14 cellular contexts compared by ENCODE assay signal in the genomic region with DNA sequence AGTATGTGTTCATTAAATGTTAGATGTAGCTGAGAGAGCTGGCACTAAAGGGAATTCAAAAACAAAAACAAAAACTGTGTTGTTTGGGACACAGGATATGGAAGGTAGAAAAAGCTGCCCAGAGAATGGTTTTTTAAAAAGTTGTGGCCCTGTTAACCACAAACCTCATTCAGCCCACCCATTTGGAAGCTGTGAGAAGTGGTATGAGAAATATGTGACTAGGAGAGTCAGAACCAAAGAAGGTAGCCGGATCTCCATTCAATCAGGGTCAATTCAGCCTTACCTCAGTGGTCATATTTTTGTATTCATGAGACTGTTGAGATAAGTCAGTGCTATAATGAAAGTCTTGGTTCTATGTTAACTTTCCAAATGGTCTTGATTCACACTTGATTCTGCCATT.
A peak's percentile ranks its signal among the peaks of the same experiment; 100 is the strongest.
DNase-seq lines count a peak whose midpoint lies in the region; ATAC-seq, FAIRE-seq and TF ChIP-seq lines count a peak whose summit lies in the region.
"Had no signal": no experiment of that assay in that cellular context is flagged by ENCODE, and none has a peak within 500 bp of the region (broad histone marks: within the 10 kb centered on the region; RNA-seq: fewer than 3 reads in every experiment).

No MANE protein-coding gene starts in this region.

- peak overlapping the region; percentile 71 for H3K4me2 ChIP-seq in MM.1S (ENCODE audit: low read depth, low read length)

- no peak overlapping the region for H2AFZ ChIP-seq in MM.1S (ENCODE audit: low read length)

- H3K9me2 ChIP-seq in MM.1S (replicated peaks; ENCODE audit: insufficient read depth, low read length), result no peaks in the 10 kb centered on the region

- H3K9me3 ChIP-seq in MM.1S (replicated peaks; ENCODE audit: insufficient read depth, low read length), result no peaks in the 10 kb centered on the region
- no peaks in the 10 kb centered on the region for H3K9me3 ChIP-seq in effector memory CD4-positive, alpha-beta T cell (ENCODE audit: control insufficient read depth, low read length)
- H3K9me3 ChIP-seq: stomach had no signal

- H3K9me3 Mint-ChIP-seq in activated naive CD4-positive, alpha-beta T cell treated with anti-CD3 and anti-CD28 coated beads, Interleukin-2, amount 10 ng/mL, durations not matched to agents 7 days and 5 days, result no peaks in the 10 kb centered on the region
- H3K9me3 Mint-ChIP-seq: neural crest cell had no signal

- no peaks in the 10 kb centered on the region for H3K27me3 Mint-ChIP-seq in activated naive CD4-positive, alpha-beta T cell treated with anti-CD3 and anti-CD28 coated beads, Interleukin-2, amount 10 ng/mL, durations not matched to agents 7 days and 5 days

- H3K79me2 ChIP-seq in MM.1S (ENCODE audit: low read length), result no peaks in the 10 kb centered on the region

- no peak for FAIRE-seq in urothelium cell line (lab: Jason Lieb, UNC)
- FAIRE-seq: frontal cortex had no signal

- H3K4me1 Mint-ChIP-seq in activated naive CD4-positive, alpha-beta T cell treated with anti-CD3 and anti-CD28 coated beads, Interleukin-2, amount 10 ng/mL, durations not matched to agents 7 days and 5 days, result peaks cover 71% of the 10 kb centered on the region

- no peaks in the 10 kb centered on the region for H3K27me3 ChIP-seq in MM.1S (replicated peaks; ENCODE audit: insufficient read depth, low read length)
- H3K27me3 ChIP-seq in effector memory CD4-positive, alpha-beta T cell (replicated peaks; ENCODE audit: control insufficient read depth, insufficient read depth, low read length, poor library complexity, severe bottlenecking), result no peaks in the 10 kb centered on the region
- H3K27me3 ChIP-seq: stomach had no signal

- ATAC-seq in GM18873 (IDR thresholded peaks at IDR 0.05; ENCODE audit: low FRiP score, unreplicated experiment) (no peak), GM18868 (IDR thresholded peaks at IDR 0.05; ENCODE audit: unreplicated experiment) (no peak)

- H3K9ac ChIP-seq in MM.1S (ENCODE audit: low read length), result no peak overlapping the region

- no peak for DNase-seq in activated naive CD4-positive, alpha-beta T cell treated with anti-CD3 and anti-CD28 coated beads, Interleukin-2, amount 10 ng/mL, durations not matched to agents 7 days and 5 days
- no peak for DNase-seq in activated naive CD4-positive, alpha-beta T cell (lab: John Stamatoyannopoulos, UW)
- DNase-seq in MM.1S (no peak), urothelium cell line (ENCODE audit: low spot score) (peak; percentile 36)
- no peak for DNase-seq in effector memory CD4-positive, alpha-beta T cell
- DNase-seq in activated effector memory CD4-positive, alpha-beta T cell treated with Interleukin-2 at 50 U/mL for 16 hours, result no peak
- DNase-seq: activated gamma-delta T cell, EL, NCI-H446 treated with DMSO at 0.1 percent for 48 hours, stomach had no signal

- TF ChIP-seq CTCF in MM.1S (IDR thresholded peaks at IDR 0.05; ENCODE audit: low read length), result no peak

- peak overlapping the region; percentile 70 for H3K4me3 Mint-ChIP-seq in activated naive CD4-positive, alpha-beta T cell treated with anti-CD3 and anti-CD28 coated beads, Interleukin-2, amount 10 ng/mL, durations not matched to agents 7 days and 5 days
- H3K4me3 Mint-ChIP-seq: neural crest cell had no signal

- H3K36me3 ChIP-seq in MM.1S (replicated peaks; ENCODE audit: insufficient read depth, low read length), result no peaks in the 10 kb centered on the region
- H3K36me3 ChIP-seq in effector memory CD4-positive, alpha-beta T cell (ENCODE audit: control insufficient read depth, insufficient read depth, low read length), result peaks cover 5% of the 10 kb centered on the region

- H3K27ac ChIP-seq in MM.1S (ENCODE audit: low read length), result peak overlapping the region; percentile 70; the same call in 1 of the 2 replicates
- H3K27ac ChIP-seq in effector memory CD4-positive, alpha-beta T cell (ENCODE audit: insufficient read depth, low read length, poor library complexity, severe bottlenecking), result peak overlapping the region; percentile 66

- peaks cover 63% of the 10 kb centered on the region for H3F3A ChIP-seq in MM.1S (ENCODE audit: insufficient read depth, low read length)

- peak overlapping the region; percentile 94 for H3K27ac Mint-ChIP-seq in activated naive CD4-positive, alpha-beta T cell treated with anti-CD3 and anti-CD28 coated beads, Interleukin-2, amount 10 ng/mL, durations not matched to agents 7 days and 5 days

- CTCF ChIA-PET in activated naive CD4-positive, alpha-beta T cell treated with anti-CD3 and anti-CD28 coated beads, Interleukin-2, amount 10 ng/mL, durations not matched to agents 7 days and 5 days (lab: Charles Lee), result interaction anchor here (2.3 kb wide), 1 partner anchor 13 kb away, joined by 8 read pairs; no protein-coding TSS in a partner anchor

- H4K20me1 ChIP-seq in MM.1S (ENCODE audit: insufficient read depth, low read length), result no peaks in the 10 kb centered on the region

- no peak overlapping the region for H3K4me3 ChIP-seq in MM.1S (ENCODE audit: low read length)
- no peak overlapping the region for H3K4me3 ChIP-seq in effector memory CD4-positive, alpha-beta T cell (ENCODE audit: insufficient read depth, low read depth, low read length, poor library complexity, severe bottlenecking)
- H3K4me3 ChIP-seq: stomach had no signal

- H3K36me3 Mint-ChIP-seq in activated naive CD4-positive, alpha-beta T cell treated with anti-CD3 and anti-CD28 coated beads, Interleukin-2, amount 10 ng/mL, durations not matched to agents 7 days and 5 days, result peaks cover 38% of the 10 kb centered on the region

- peaks cover 74% of the 10 kb centered on the region for H3K4me1 ChIP-seq in MM.1S (ENCODE audit: low read length)
- peaks cover 54% of the 10 kb centered on the region for H3K4me1 ChIP-seq in effector memory CD4-positive, alpha-beta T cell (ENCODE audit: control insufficient read depth, insufficient read depth, low read length, poor library complexity, severe bottlenecking)
